In the genomic region with DNA sequence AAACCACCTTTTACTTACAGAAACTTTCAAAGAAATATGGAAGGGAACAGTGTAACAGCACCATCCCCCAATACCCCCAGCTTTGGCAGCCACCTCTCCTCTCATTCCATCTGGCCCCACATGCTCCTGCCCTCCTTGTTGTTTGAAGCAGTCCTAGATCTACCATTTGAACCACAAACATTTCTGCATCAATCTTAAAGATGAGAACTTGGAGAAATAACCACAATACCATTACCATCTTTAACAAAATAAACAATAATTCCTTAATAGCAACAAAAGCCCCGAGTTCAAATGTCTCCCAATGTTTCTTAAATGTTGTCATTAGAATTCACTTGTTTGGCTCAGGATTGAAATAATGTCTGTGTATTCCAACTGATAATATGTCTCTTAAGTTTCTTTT, we compare ENCODE assay signal across 21 cellular contexts. TPM values are rescaled to one million over a fixed set of nuclear protein-coding genes. Genes with fewer than 3 reads are reported as not detected.
"Had no signal": no experiment of that assay in that cellular context is flagged by ENCODE, and none has a peak within 500 bp of the region (broad histone marks: within the 10 kb centered on the region; RNA-seq: fewer than 3 reads in every experiment).

No MANE protein-coding gene starts in this region.

- H3K9me3 ChIP-seq: colonic mucosa, pancreas, tibial artery, upper lobe of left lung, uterus had no signal

- H3K4me3 ChIP-seq: colonic mucosa, hepatocyte, pancreas, tibial artery, upper lobe of left lung, uterus had no signal

- H3K79me2 ChIP-seq: hepatocyte had no signal

- H3K4me2 ChIP-seq: hepatocyte had no signal

- H3K27ac Mint-ChIP-seq: naive thymus-derived CD4-positive, alpha-beta T cell; progenitor cell of endocrine pancreas had no signal

- H3K36me3 ChIP-seq: colonic mucosa, pancreas, tibial artery, upper lobe of left lung, uterus had no signal

- H3K36me3 Mint-ChIP-seq: naive thymus-derived CD4-positive, alpha-beta T cell had no signal

- H3K4me1 Mint-ChIP-seq: naive thymus-derived CD4-positive, alpha-beta T cell had no signal

- DNase-seq: colonic mucosa; dermis blood vessel endothelial cell; foreskin melanocyte; head of caudate nucleus; kidney glomerular epithelial cell; naive thymus-derived CD4-positive, alpha-beta T cell; occipital lobe; pancreas; right cardiac atrium; small intestine; stimulated activated CD4-positive, alpha-beta T cell treated with anti-CD3 and anti-CD28 coated beads, Interleukin-2, amount 100 ng/mL, for 48 hours; stimulated activated naive CD4-positive, alpha-beta T cell treated with Interleukin-2 at 50 U/mL for 16 hours; tibial artery; upper lobe of left lung; uterus had no signal

- H3K4me3 Mint-ChIP-seq: naive thymus-derived CD4-positive, alpha-beta T cell; neural crest cell had no signal

- H3K4me1 ChIP-seq: colonic mucosa, uterus had no signal

- H2AFZ ChIP-seq: hepatocyte had no signal

- H3K27me3 ChIP-seq: colonic mucosa, hepatocyte, pancreas, tibial artery, upper lobe of left lung, uterus had no signal

- ATAC-seq: naive thymus-derived CD4-positive, alpha-beta T cell; pancreas had no signal

- H3K27ac ChIP-seq: colonic mucosa, hepatocyte, pancreas, tibial artery, upper lobe of left lung, uterus had no signal

- H3K9me3 Mint-ChIP-seq: naive thymus-derived CD4-positive, alpha-beta T cell; neural crest cell had no signal

RNA-seq across cellular contexts. Expression of a gene that starts 17.7 kb away (rescaled TPM):
- total RNA-seq: endothelial cell of umbilical vein, lung microvascular endothelial cell, mononuclear cell, progenitor cell of endocrine pancreas had no signal
- polyA plus RNA-seq: endothelial cell of umbilical vein; naive thymus-derived CD4-positive, alpha-beta T cell had no signal
